Comparison of ENCODE assay signal across 8 cellular contexts in genomic region chr20:34363062-34364012, GRCh38. TPM values are rescaled to one million over a fixed set of nuclear protein-coding genes. Genes with fewer than 3 reads are reported as not detected.
A peak's percentile ranks its signal among the peaks of the same experiment; 100 is the strongest.
DNase-seq lines count a peak whose midpoint lies in the region; ATAC-seq and TF ChIP-seq lines count a peak whose summit lies in the region.

ITCH (plus strand) TSS chr20:34363273; CDS start chr20:34393812, 30,539 bp downstream.

- ATAC-seq in GM19397 (IDR thresholded peaks at IDR 0.05; ENCODE audit: unreplicated experiment) (peak; percentile 96), HG03571 (IDR thresholded peaks at IDR 0.05; ENCODE audit: unreplicated experiment) (peak; percentile 91)

- 0% methylated on average over 61 to 81 of the region's 92 CpGs for WGBS in lower leg skin, 2 donors

- POLR2A ChIA-PET in activated CD4-positive, alpha-beta memory T cell treated with anti-CD3 and anti-CD28 coated beads for 36 hours (lab: Charles Lee) = interaction anchor here (0.6 to 1.3 kb wide), 11 partner anchors 12 to 1516 kb away, joined by 3 to 8 read pairs (median 3); partner anchors contain the start of genes AHCY, DYNLRB1, PIGU and RALY

- peaks cover 0 to 2% (median 0%) of the 10 kb centered on the region in 7 donors for H3K9me3 Mint-ChIP-seq in CD14-positive monocyte
- H3K9me3 Mint-ChIP-seq in activated CD4-positive, alpha-beta memory T cell treated with anti-CD3 and anti-CD28 coated beads for 36 hours = no peaks in the 10 kb centered on the region

- intact Hi-C loops in CD14-positive monocyte (cut with micrococcal nuclease) (loop anchor here (2.0 to 5.0 kb wide), 3 partner anchors 61 to 784 kb away; partner anchors contain the start of genes AHCY (in 2 of the 2) and EDEM2 (in 1 of the 2)), dorsolateral prefrontal cortex (cut with DNase I) (loop anchor here (5.0 kb wide), 3 partner anchors 51 to 631 kb away; partner anchors contain the start of genes DYNLRB1 (in 1 of the 2) and ZNF341 (in 1 of the 2)), lower leg skin (cut with DNase I; ENCODE audit: low total_unique reads) (no loop called here)
- intact Hi-C loops in activated CD4-positive, alpha-beta memory T cell treated with anti-CD3 and anti-CD28 coated beads for 36 hours (cut with micrococcal nuclease) = loop anchor here (1.0 to 2.0 kb wide), 2 partner anchors 60 to 153 kb away; partner anchors contain the start of genes AHCY and DYNLRB1

- peak within 1 kb of the TSS; percentile 72 to 98 (median 94) for H3K27ac ChIP-seq in dorsolateral prefrontal cortex

- H3K4me3 ChIP-seq in dorsolateral prefrontal cortex (peak within 1 kb of the TSS; percentile 61 to 99 (median 92)), lower leg skin (ENCODE audit: low read depth, poor library complexity, severe bottlenecking) (peak within 1 kb of the TSS; percentile 74)

- peaks cover 0 to 3% (median 0%) of the 10 kb centered on the region in 3 donors for H3K27me3 Mint-ChIP-seq in CD14-positive monocyte (ENCODE audit: low read depth in 3 of 3)
- H3K27me3 Mint-ChIP-seq in activated CD4-positive, alpha-beta memory T cell treated with anti-CD3 and anti-CD28 coated beads for 36 hours = no peaks in the 10 kb centered on the region

- peaks cover 40% of the 10 kb centered on the region for H3K4me1 Mint-ChIP-seq in CD14-positive monocyte
- peaks cover 30% of the 10 kb centered on the region for H3K4me1 Mint-ChIP-seq in activated CD4-positive, alpha-beta memory T cell treated with anti-CD3 and anti-CD28 coated beads for 36 hours (ENCODE audit: low read depth)

- DNase-seq in CD14-positive monocyte (ENCODE audit: low spot score) (peak; percentile 95), NCI-H82 (lab: John Stamatoyannopoulos, UW) (peak; percentile 99), dorsolateral prefrontal cortex (peak; percentile 93 to 97 (median 96)), lower leg skin (ENCODE audit: low spot score in 2 of 2) (peak; percentile 95 to 99)
- peak; percentile 96 for DNase-seq in activated CD4-positive, alpha-beta memory T cell treated with anti-CD3 and anti-CD28 coated beads for 36 hours
- peak; percentile 88 to 91 for DNase-seq in stimulated activated CD4-positive, alpha-beta T cell treated with anti-CD3 and anti-CD28 coated beads, Interleukin-4, amount 100 ng/mL, for 48 hours (ENCODE audit: low read depth in 2 of 2)

- H3K27ac Mint-ChIP-seq in CD14-positive monocyte = peak within 1 kb of the TSS; percentile 96 to 99 (median 99)
- H3K27ac Mint-ChIP-seq in activated CD4-positive, alpha-beta memory T cell treated with anti-CD3 and anti-CD28 coated beads for 36 hours = peak within 1 kb of the TSS; percentile 92

- TF ChIP-seq POLR2A in lower leg skin (IDR thresholded peaks at IDR 0.05) = peak in 1 of 2 donors; percentile 84

- H3K36me3 Mint-ChIP-seq in CD14-positive monocyte = peaks cover 10 to 13% of the 10 kb centered on the region in 2 donors
- H3K36me3 Mint-ChIP-seq in activated CD4-positive, alpha-beta memory T cell treated with anti-CD3 and anti-CD28 coated beads for 36 hours = peaks cover 11% of the 10 kb centered on the region

- CTCF ChIA-PET in activated CD4-positive, alpha-beta memory T cell treated with anti-CD3 and anti-CD28 coated beads for 36 hours (lab: Charles Lee) = interaction anchor here (0.7 to 3.4 kb wide), 6 partner anchors 51 to 407 kb away, joined by 3 to 31 read pairs (median 4); partner anchors contain the start of gene DYNLRB1

- no peaks in the 10 kb centered on the region for H3K27me3 ChIP-seq in dorsolateral prefrontal cortex

- H3K4me3 Mint-ChIP-seq in CD14-positive monocyte = peak within 1 kb of the TSS; percentile 94 to 99
- H3K4me3 Mint-ChIP-seq in activated CD4-positive, alpha-beta memory T cell treated with anti-CD3 and anti-CD28 coated beads for 36 hours = peak within 1 kb of the TSS; percentile 93

- TF ChIP-seq CTCF in CD14-positive monocyte (IDR thresholded peaks at IDR 0.05) (no peak), dorsolateral prefrontal cortex (IDR thresholded peaks at IDR 0.05 in 54 of 56, conservative IDR thresholded peaks at IDR 0.05 in 2 of 56; ENCODE audit: low read depth in 1 of 56, partially characterized antibody in 56 of 56) (peak in 33 of 56 donors; percentile 6 to 57 (median 26)), lower leg skin (IDR thresholded peaks at IDR 0.05) (no peak)

RNA-seq across cellular contexts. Expression of gene ITCH, which starts in this region (rescaled TPM):
- polyA plus RNA-seq in CD14-positive monocyte = 10 to 100 TPM; 19.9 to 26.6 TPM
- total RNA-seq in activated CD4-positive, alpha-beta memory T cell treated with anti-CD3 and anti-CD28 coated beads for 36 hours = 10 to 100 TPM; 42.3 to 45.2 TPM
- total RNA-seq in dorsolateral prefrontal cortex = 100 to 1,000 TPM in 19 of 120 experiments, 10 to 100 TPM in 101; 60.3 to 137 (median 86.3) TPM
- total RNA-seq in lower leg skin = 10 to 100 TPM; 40.7 to 59.3 (median 45.9) TPM

Comparison
In these comparisons a context has a peak if more than half of its experiments do, and no peak if none do; other contexts are left out.
1. Peak in every context shown above with its lines: DNase-seq, ATAC-seq, H3K4me3 ChIP-seq and H3K27ac ChIP-seq.
2. CTCF ChIP-seq: peak in dorsolateral prefrontal cortex (33 of 56); none in CD14-positive monocyte (single experiment) and lower leg skin (0 of 3).